ENCODE assay signal across 8 cellular contexts in the genomic region with DNA sequence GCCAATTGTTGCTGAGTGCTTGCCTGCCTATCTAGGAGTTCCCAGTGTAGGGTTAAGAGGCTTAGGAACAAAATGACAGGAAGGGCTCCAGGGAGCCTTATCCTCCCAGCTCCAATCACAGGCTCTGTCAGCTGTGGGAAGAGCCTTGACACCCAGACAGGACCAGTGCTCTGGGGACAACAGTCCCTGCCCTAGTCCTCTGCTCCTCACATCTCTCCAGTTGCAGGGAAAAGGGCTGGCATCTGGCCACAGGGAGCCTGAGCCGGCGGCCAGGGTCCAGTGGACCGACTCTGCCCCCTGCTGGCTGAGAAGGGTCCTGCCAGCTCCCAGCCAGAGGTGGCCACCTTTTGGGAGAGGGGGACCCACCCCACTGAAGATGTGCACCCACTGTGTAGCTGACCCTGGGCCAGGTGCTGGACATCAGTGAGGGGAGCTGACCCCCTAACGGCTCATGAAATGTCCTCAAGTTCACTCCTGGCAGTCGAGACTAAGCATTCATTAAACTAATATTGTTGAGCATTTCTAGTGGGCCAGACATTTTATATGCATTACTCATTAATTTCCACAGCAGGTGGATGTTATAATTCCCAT. TPM values are rescaled to one million over a fixed set of nuclear protein-coding genes. Genes with fewer than 3 reads are reported as not detected.
DNase-seq lines count a peak whose midpoint lies in the region; ATAC-seq and TF ChIP-seq lines count a peak whose summit lies in the region.

No MANE protein-coding gene starts in this region.

- H3K27me3 ChIP-seq in MM.1S (replicated peaks; ENCODE audit: insufficient read depth, low read length), result no peaks in the 10 kb centered on the region
- no peaks in the 10 kb centered on the region for H3K27me3 ChIP-seq in body of pancreas

- no peaks in the 10 kb centered on the region for H3K9me2 ChIP-seq in MM.1S (replicated peaks; ENCODE audit: insufficient read depth, low read length)

- peaks cover 3% of the 10 kb centered on the region; the same call in 1 of the 2 replicates for H3K79me2 ChIP-seq in MM.1S (ENCODE audit: low read length)

- H3K4me1 Mint-ChIP-seq in T-helper 2 cell treated with Interferon-gamma antibody and Interleukin-4, amounts not matched to agents 5 μg/mL and 100 μg/mL, for 36 hours (ENCODE audit: low read depth), result peaks cover 52% of the 10 kb centered on the region

- peaks cover 49% of the 10 kb centered on the region for H3K36me3 Mint-ChIP-seq in T-helper 2 cell treated with Interferon-gamma antibody and Interleukin-4, amounts not matched to agents 5 μg/mL and 100 μg/mL, for 36 hours (ENCODE audit: low read depth)

- peak overlapping the region; percentile 19 for H3K4me3 Mint-ChIP-seq in T-helper 2 cell treated with Interferon-gamma antibody and Interleukin-4, amounts not matched to agents 5 μg/mL and 100 μg/mL, for 36 hours

- TF ChIP-seq POLR2A in body of pancreas (IDR thresholded peaks at IDR 0.05), result no peak
- no peak for TF ChIP-seq POLR2A in GM18505 (IDR thresholded peaks at IDR 0.05; ENCODE audit: borderline replicate concordance, extremely low read depth, insufficient read depth, insufficient read length)

- no peak overlapping the region for H3K27ac Mint-ChIP-seq in T-helper 2 cell treated with Interferon-gamma antibody and Interleukin-4, amounts not matched to agents 5 μg/mL and 100 μg/mL, for 36 hours

- TF ChIP-seq CTCF in MM.1S (IDR thresholded peaks at IDR 0.05; ENCODE audit: low read length), result peak; percentile 97
- TF ChIP-seq CTCF in body of pancreas (IDR thresholded peaks at IDR 0.05), result peak; percentile 87 to 98 (median 95)

- no peak overlapping the region for H3K9ac ChIP-seq in MM.1S (ENCODE audit: low read length)

- H3K9me3 Mint-ChIP-seq in T-helper 2 cell treated with Interferon-gamma antibody and Interleukin-4, amounts not matched to agents 5 μg/mL and 100 μg/mL, for 36 hours, result no peaks in the 10 kb centered on the region

- H3K9me3 ChIP-seq in MM.1S (replicated peaks; ENCODE audit: insufficient read depth, low read length), result no peaks in the 10 kb centered on the region
- H3K9me3 ChIP-seq in body of pancreas, result no peaks in the 10 kb centered on the region

- DNase-seq in EH (ENCODE audit: low read depth) (peak; percentile 75), MM.1S (peak; percentile 29), body of pancreas (peak; percentile 91 to 95 (median 94)), iPS-NIHi11 (ENCODE audit: low spot score) (peak; percentile 69)
- DNase-seq in T-helper 2 cell treated with Interferon-gamma antibody and Interleukin-4, amounts not matched to agents 5 μg/mL and 100 μg/mL, for 36 hours (ENCODE audit: low spot score), result peak; percentile 55

- no peaks in the 10 kb centered on the region for H4K20me1 ChIP-seq in MM.1S (ENCODE audit: insufficient read depth, low read length)

- intact Hi-C loops in body of pancreas (cut with DNase I), result loop anchor here (5.0 kb wide), 1 partner anchor 440 kb away; no protein-coding TSS in a partner anchor

- ATAC-seq in body of pancreas (peak; percentile 42), GM18505 (IDR thresholded peaks at IDR 0.05; ENCODE audit: unreplicated experiment) (no peak), GM21367 (IDR thresholded peaks at IDR 0.05; ENCODE audit: unreplicated experiment) (no peak)

- H3K4me1 ChIP-seq in MM.1S (ENCODE audit: low read length) (peaks cover 35% of the 10 kb centered on the region), body of pancreas (peaks cover 60% of the 10 kb centered on the region)

- no peak overlapping the region for H3K4me2 ChIP-seq in MM.1S (ENCODE audit: low read depth, low read length)

- no peaks in the 10 kb centered on the region for H3K27me3 Mint-ChIP-seq in T-helper 2 cell treated with Interferon-gamma antibody and Interleukin-4, amounts not matched to agents 5 μg/mL and 100 μg/mL, for 36 hours (ENCODE audit: low read depth)

- WGBS in body of pancreas, 2 donors, result 25 to 32% methylated on average over 4 to 5 of the region's 5 CpGs

- no peaks in the 10 kb centered on the region; the same call in none of the 2 replicates for H3K36me3 ChIP-seq in MM.1S (replicated peaks; ENCODE audit: insufficient read depth, low read length)
- H3K36me3 ChIP-seq in body of pancreas (replicated peaks in 1 of 2; ENCODE audit: insufficient read depth in 1 of 2, low read depth in 2 of 2), result no peaks in the 10 kb centered on the region

- H3K4me3 ChIP-seq in MM.1S (ENCODE audit: low read length), result no peak overlapping the region
- no peak overlapping the region for H3K4me3 ChIP-seq in body of pancreas
- H3K4me3 ChIP-seq in skin epidermis, result no peak overlapping the region

- no peak overlapping the region for H2AFZ ChIP-seq in MM.1S (ENCODE audit: low read length)

- no peak overlapping the region for H3K27ac ChIP-seq in MM.1S (ENCODE audit: low read length)
- peak overlapping the region; percentile 87 to 99 (median 96) for H3K27ac ChIP-seq in body of pancreas
- H3K27ac ChIP-seq in skin epidermis, result peak overlapping the region in 14 of 21 experiments; percentile 7 to 87 (median 79)

- H3F3A ChIP-seq in MM.1S (ENCODE audit: insufficient read depth, low read length), result peaks cover 18% of the 10 kb centered on the region

RNA-seq across cellular contexts. Expression of gene DNAJB12, which starts 17.6 kb away (rescaled TPM):
- total RNA-seq in body of pancreas, result 10 to 100 TPM; 19.2 to 24.1 TPM

Comparison
In these comparisons a context has a peak if more than half of its experiments do, and no peak if none do; other contexts are left out.
1. DNase-seq: peak in every context shown above with its lines; median percentile 94 in body of pancreas; 75 in EH; 69 in iPS-NIHi11; 55 in T-helper 2 cell treated with Interferon-gamma antibody and Interleukin-4, amounts not matched to agents 5 μg/mL and 100 μg/mL, for 36 hours; 29 in MM.1S.